ENCODE assay signal across 8 cellular contexts in genomic region chr1:155206891-155207577, GRCh38. TPM values are rescaled to one million over a fixed set of nuclear protein-coding genes. Genes with fewer than 3 reads are reported as not detected.
DNase-seq lines count a peak whose midpoint lies in the region; ATAC-seq, FAIRE-seq and TF ChIP-seq lines count a peak whose summit lies in the region.

No MANE protein-coding gene starts in this region.

- ATAC-seq in GM19328 (IDR thresholded peaks at IDR 0.05; ENCODE audit: unreplicated experiment) = no peak

- peak; percentile 97 for DNase-seq in NCI-H1694 (lab: John Stamatoyannopoulos, UW)
- DNase-seq in T-helper 1 cell = peak; percentile 73 to 89 (median 85)
- peak; percentile 71 for DNase-seq in amniotic epithelial cell (ENCODE audit: low read depth)
- DNase-seq in left ventricle myocardium inferior = peak; percentile 84
- DNase-seq in pulmonary artery endothelial cell (ENCODE audit: low read depth, low spot score) = peak; percentile 43
- DNase-seq in urothelium cell line (ENCODE audit: low spot score) = peak; percentile 77

- no peaks in the 10 kb centered on the region for H3K27me3 ChIP-seq in left ventricle myocardium inferior (ENCODE audit: low read depth)

- peak; percentile 84 for TF ChIP-seq CTCF in GM12874 (IDR thresholded peaks at IDR 0.05; ENCODE audit: insufficient read depth, low read depth, low read length)
- TF ChIP-seq CTCF in left ventricle myocardium inferior (IDR thresholded peaks at IDR 0.05; ENCODE audit: borderline replicate concordance) = peak; percentile 84

- no peaks in the 10 kb centered on the region for H3K9me3 ChIP-seq in left ventricle myocardium inferior (replicated peaks)

- H3K4me3 ChIP-seq in left ventricle myocardium inferior = peak overlapping the region; percentile 95

- peaks cover 39% of the 10 kb centered on the region for H3K4me1 ChIP-seq in left ventricle myocardium inferior

- peak overlapping the region; percentile 99 for H3K27ac ChIP-seq in left ventricle myocardium inferior (replicated peaks)

- intact Hi-C loops in left ventricle myocardium inferior (cut with micrococcal nuclease) = no loop called here

- peak; percentile 5 for FAIRE-seq in urothelium cell line (lab: Jason Lieb, UNC)

- H3K36me3 ChIP-seq in left ventricle myocardium inferior = peaks cover 4% of the 10 kb centered on the region

RNA-seq across cellular contexts. Expression of gene THBS3, which starts 0.7 kb away (rescaled TPM):
- 7.2 TPM for total RNA-seq in left ventricle myocardium inferior
- total RNA-seq in pulmonary artery endothelial cell = 12.8 and 17.1 TPM in 2 replicates

RNA-seq across cellular contexts. Expression of gene MTX1, which starts 1.5 kb away (rescaled TPM):
- 18.0 TPM for total RNA-seq in left ventricle myocardium inferior
- 45.1 and 54.2 TPM in 2 replicates for total RNA-seq in pulmonary artery endothelial cell

RNA-seq across cellular contexts. Expression of gene TRIM46, which starts 33.4 kb away (rescaled TPM):
- total RNA-seq in left ventricle myocardium inferior (0.11 TPM), pulmonary artery endothelial cell (4.1 and 4.9 TPM in 2 replicates)

RNA-seq across cellular contexts. Expression of gene KRTCAP2, which starts 33.9 kb away (rescaled TPM):
- total RNA-seq in left ventricle myocardium inferior (113 TPM), pulmonary artery endothelial cell (117 and 121 TPM in 2 replicates)

RNA-seq across cellular contexts. Expression of gene ENTREP3, which starts 48.2 kb away (rescaled TPM):
- 13.9 TPM for total RNA-seq in left ventricle myocardium inferior
- 4.9 and 6.5 TPM in 2 replicates for total RNA-seq in pulmonary artery endothelial cell

Comparison
In these comparisons a context has a peak if more than half of its experiments do, and no peak if none do; other contexts are left out.
1. DNase-seq: peak in every context shown above with its lines; median percentile 97 in NCI-H1694; 85 in T-helper 1 cell; 84 in left ventricle myocardium inferior; 77 in urothelium cell line; 71 in amniotic epithelial cell; 43 in pulmonary artery endothelial cell.